ENCODE assay signal across 2 cellular contexts in the genomic region with DNA sequence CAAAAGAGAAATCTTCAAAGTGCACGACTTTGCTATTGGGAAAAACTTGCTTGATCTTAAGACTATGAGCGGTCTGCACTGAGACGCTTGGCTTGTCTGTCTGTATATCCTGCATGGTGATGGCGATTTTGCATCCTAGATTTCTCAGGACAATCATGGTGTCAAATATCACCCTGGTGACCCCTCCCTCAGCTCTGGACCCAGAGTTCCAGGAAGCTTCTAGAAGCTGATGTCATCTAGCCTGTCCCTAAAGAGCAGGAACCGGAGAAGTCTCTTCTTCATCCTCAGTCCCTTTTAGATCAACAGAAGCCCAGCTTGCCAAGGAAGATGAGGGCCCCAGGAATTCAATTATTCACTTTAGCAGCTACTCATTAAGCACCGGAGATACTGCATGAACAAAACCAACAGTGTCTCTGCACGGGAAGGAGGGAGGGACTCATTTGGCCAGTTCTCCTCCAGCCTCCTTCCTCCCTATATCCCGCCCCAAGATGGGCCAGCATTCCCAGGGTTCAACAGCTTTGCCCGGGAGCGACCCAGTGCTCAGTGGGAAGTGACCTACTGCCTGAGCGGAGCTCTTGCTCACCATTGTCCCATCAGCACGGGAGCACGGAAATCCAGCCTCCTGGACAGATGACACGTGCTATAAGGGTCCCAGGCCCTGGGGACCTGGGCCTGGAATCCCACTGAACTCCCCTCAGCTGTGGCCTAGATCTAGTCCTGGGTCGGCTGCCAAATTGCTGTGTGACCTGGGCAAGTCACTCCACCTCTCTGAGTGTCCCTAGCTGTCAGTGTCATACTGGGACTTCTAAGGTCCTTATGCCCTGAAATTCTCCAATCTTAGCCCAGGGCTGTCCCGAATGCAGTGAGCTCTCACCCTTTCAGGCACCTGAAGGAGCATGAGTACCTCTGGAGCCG.
TF ChIP-seq lines count a peak whose summit lies in the region.

No MANE protein-coding gene starts in this region.

TF ChIP-seq in GM23338, 12 proteins besides CTCF, POLR2A, EP300 and RAD21:
- TF ChIP-seq POLR2AphosphoS5 (IDR thresholded peaks at IDR 0.05; ENCODE audit: low read depth) (no peak), EZH2 (IDR thresholded peaks at IDR 0.05; ENCODE audit: low read depth, unreplicated experiment) (no peak), ZNF114 (CRISPR knock-in tag; IDR thresholded peaks at IDR 0.05) (no peak), STAT1 (IDR thresholded peaks at IDR 0.05; ENCODE audit: unreplicated experiment) (no peak), CREB1 (CRISPR knock-in tag; IDR thresholded peaks at IDR 0.05; ENCODE audit: low read depth) (no peak)
- TF ChIP-seq, protein P1, sequence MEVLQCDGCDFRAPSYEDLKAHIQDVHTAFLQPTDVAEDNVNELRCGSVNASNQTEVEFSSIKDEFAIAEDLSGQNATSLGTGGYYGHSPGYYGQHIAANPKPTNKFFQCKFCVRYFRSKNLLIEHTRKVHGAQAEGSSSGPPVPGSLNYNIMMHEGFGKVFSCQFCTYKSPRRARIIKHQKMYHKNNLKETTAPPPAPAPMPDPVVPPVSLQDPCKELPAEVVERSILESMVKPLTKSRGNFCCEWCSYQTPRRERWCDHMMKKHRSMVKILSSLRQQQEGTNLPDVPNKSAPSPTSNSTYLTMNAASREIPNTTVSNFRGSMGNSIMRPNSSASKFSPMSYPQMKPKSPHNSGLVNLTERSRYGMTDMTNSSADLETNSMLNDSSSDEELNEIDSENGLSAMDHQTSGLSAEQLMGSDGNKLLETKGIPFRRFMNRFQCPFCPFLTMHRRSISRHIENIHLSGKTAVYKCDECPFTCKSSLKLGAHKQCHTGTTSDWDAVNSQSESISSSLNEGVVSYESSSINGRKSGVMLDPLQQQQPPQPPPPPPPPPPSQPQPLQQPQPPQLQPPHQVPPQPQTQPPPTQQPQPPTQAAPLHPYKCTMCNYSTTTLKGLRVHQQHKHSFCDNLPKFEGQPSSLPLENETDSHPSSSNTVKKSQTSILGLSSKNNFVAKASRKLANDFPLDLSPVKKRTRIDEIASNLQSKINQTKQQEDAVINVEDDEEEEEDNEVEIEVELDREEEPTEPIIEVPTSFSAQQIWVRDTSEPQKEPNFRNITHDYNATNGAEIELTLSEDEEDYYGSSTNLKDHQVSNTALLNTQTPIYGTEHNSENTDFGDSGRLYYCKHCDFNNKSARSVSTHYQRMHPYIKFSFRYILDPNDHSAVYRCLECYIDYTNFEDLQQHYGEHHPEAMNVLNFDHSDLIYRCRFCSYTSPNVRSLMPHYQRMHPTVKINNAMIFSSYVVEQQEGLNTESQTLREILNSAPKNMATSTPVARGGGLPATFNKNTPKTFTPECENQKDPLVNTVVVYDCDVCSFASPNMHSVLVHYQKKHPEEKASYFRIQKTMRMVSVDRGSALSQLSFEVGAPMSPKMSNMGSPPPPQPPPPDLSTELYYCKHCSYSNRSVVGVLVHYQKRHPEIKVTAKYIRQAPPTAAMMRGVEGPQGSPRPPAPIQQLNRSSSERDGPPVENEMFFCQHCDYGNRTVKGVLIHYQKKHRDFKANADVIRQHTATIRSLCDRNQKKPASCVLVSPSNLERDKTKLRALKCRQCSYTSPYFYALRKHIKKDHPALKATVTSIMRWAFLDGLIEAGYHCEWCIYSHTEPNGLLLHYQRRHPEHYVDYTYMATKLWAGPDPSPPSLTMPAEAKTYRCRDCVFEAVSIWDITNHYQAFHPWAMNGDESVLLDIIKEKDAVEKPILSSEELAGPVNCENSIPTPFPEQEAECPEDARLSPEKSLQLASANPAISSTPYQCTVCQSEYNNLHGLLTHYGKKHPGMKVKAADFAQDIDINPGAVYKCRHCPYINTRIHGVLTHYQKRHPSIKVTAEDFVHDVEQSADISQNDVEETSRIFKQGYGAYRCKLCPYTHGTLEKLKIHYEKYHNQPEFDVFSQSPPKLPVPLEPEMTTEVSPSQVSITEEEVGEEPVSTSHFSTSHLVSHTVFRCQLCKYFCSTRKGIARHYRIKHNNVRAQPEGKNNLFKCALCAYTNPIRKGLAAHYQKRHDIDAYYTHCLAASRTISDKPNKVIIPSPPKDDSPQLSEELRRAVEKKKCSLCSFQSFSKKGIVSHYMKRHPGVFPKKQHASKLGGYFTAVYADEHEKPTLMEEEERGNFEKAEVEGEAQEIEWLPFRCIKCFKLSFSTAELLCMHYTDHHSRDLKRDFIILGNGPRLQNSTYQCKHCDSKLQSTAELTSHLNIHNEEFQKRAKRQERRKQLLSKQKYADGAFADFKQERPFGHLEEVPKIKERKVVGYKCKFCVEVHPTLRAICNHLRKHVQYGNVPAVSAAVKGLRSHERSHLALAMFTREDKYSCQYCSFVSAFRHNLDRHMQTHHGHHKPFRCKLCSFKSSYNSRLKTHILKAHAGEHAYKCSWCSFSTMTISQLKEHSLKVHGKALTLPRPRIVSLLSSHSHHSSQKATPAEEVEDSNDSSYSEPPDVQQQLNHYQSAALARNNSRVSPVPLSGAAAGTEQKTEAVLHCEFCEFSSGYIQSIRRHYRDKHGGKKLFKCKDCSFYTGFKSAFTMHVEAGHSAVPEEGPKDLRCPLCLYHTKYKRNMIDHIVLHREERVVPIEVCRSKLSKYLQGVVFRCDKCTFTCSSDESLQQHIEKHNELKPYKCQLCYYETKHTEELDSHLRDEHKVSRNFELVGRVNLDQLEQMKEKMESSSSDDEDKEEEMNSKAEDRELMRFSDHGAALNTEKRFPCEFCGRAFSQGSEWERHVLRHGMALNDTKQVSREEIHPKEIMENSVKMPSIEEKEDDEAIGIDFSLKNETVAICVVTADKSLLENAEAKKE (CRISPR knock-in tag; IDR thresholded peaks at IDR 0.05) = no peak
- TF ChIP-seq, protein P2, sequence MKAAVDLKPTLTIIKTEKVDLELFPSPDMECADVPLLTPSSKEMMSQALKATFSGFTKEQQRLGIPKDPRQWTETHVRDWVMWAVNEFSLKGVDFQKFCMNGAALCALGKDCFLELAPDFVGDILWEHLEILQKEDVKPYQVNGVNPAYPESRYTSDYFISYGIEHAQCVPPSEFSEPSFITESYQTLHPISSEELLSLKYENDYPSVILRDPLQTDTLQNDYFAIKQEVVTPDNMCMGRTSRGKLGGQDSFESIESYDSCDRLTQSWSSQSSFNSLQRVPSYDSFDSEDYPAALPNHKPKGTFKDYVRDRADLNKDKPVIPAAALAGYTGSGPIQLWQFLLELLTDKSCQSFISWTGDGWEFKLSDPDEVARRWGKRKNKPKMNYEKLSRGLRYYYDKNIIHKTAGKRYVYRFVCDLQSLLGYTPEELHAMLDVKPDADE (IDR thresholded peaks at IDR 0.05) = no peak

TF ChIP-seq in K562, 482 proteins besides CTCF, POLR2A, EP300 and RAD21:
- no peak for TF ChIP-seq ZNF551 (CRISPR knock-in tag; IDR thresholded peaks at IDR 0.05)
- peak; percentile 75; the same call in 1 of the 2 replicates for TF ChIP-seq CTBP1 (IDR thresholded peaks at IDR 0.05; ENCODE audit: borderline replicate concordance)
- TF ChIP-seq CEBPB (tag; IDR thresholded peaks at IDR 0.05) = no peak
- no peak for TF ChIP-seq SP2 (IDR thresholded peaks at IDR 0.05; ENCODE audit: extremely low read depth, low read depth, low read length, poor library complexity, severe bottlenecking)
- TF ChIP-seq DPF2 (IDR thresholded peaks at IDR 0.05) = no peak
- TF ChIP-seq ZFP36 (IDR thresholded peaks at IDR 0.05; ENCODE audit: low read depth, low read length, partially characterized antibody) = peak; percentile 12
- TF ChIP-seq MIER1 (IDR thresholded peaks at IDR 0.05; ENCODE audit: low read depth) = no peak
- TF ChIP-seq RCOR1 (IDR thresholded peaks at IDR 0.05; ENCODE audit: borderline replicate concordance in 1 of 2, low read depth in 2 of 2, low read length in 2 of 2) = peak in 1 of 2 experiments; percentile 66; a peak in 1 of 4 replicates
- TF ChIP-seq JUND (IDR thresholded peaks at IDR 0.05; ENCODE audit: borderline replicate concordance, low read depth, low read length) = peak; percentile 41; the same call in 1 of the 2 replicates
- TF ChIP-seq JUND (tag; IDR thresholded peaks at IDR 0.05; ENCODE audit: borderline replicate concordance, low read depth, low read length) = peak; percentile 24; the same call in 1 of the 3 replicates
- TF ChIP-seq, protein P3, sequence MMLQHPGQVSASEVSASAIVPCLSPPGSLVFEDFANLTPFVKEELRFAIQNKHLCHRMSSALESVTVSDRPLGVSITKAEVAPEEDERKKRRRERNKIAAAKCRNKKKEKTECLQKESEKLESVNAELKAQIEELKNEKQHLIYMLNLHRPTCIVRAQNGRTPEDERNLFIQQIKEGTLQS (IDR thresholded peaks at IDR 0.05) = peak; percentile 51; the same call in 1 of the 2 replicates
- TF ChIP-seq, protein P3 (CRISPR knock-in tag; conservative IDR thresholded peaks at IDR 0.05) = no peak
- no peak for TF ChIP-seq CBFA2T3 (IDR thresholded peaks at IDR 0.05)
- peak; percentile 52 for TF ChIP-seq ATF7 (IDR thresholded peaks at IDR 0.05)
- TF ChIP-seq, protein P4, sequence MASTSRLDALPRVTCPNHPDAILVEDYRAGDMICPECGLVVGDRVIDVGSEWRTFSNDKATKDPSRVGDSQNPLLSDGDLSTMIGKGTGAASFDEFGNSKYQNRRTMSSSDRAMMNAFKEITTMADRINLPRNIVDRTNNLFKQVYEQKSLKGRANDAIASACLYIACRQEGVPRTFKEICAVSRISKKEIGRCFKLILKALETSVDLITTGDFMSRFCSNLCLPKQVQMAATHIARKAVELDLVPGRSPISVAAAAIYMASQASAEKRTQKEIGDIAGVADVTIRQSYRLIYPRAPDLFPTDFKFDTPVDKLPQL (IDR thresholded peaks at IDR 0.05; ENCODE audit: extremely low read depth, insufficient read length) = no peak
